ENCODE assay signal across 8 cellular contexts in the genomic region with DNA sequence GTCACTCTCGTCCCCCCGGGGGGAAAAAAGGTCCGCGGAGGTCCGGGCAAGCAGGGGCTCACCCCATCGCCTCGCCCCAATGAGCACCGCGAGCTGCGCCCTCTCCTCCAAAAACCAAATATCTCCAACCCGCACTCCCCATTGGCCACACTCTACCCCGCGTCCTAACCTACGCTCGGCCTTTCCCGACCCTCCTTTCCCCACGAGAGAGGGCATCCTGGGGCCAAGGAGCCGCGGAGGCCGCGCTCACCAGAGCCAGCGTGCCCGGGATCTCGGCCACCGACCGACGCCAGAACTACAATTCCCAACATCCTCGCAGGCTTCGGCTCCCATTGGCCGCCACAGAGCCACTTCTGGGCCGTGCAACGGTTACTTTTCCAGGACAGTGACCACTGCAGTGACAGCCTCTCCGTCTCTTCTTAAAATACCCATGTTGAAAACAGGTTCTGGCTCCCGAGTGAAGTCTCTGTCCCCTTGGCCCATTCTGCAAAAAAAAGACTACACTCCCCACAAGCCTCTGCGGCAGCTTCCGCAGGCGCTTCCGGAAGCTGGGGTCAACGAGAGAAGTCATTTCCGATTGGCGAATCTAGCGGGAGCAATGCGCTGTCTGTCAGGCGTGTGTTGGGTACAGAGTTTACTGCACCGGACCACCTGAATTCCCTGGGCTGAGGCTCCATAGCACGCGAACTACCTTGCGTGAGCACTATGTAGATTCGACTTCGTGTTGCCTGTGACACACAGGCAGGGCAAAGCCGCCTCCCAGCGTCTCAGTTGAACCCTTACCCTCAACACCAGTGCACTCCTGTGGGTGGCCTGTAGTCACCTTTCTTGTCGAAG. TPM values are rescaled to one million over a fixed set of nuclear protein-coding genes. Genes with fewer than 3 reads are reported as not detected.
DNase-seq lines count a peak whose midpoint lies in the region; ATAC-seq, FAIRE-seq and TF ChIP-seq lines count a peak whose summit lies in the region.

A gene (minus strand): TSS at position 285 of the 837 bp plus-strand sequence. CDS start 15,020 bp downstream, outside the sequence.

- H2AK5ac ChIP-seq in H1 (ENCODE audit: low read depth, low read length), result no peak within 1 kb of the TSS

- no peak for TF ChIP-seq EP300 in H1 (IDR thresholded peaks at IDR 0.05; ENCODE audit: borderline replicate concordance in 1 of 2, low read depth in 2 of 2, low read length in 2 of 2)

- 0 out of 8 replicates have a peak, but pooled peaks cover 0 to 2% (median 0%) of the 10 kb centered on the region in 4 experiments for H3K36me3 ChIP-seq in H1 (ENCODE audit: control insufficient read depth in 2 of 4, insufficient read depth in 4 of 4, low read length in 3 of 4)

- no peak within 1 kb of the TSS for H3K14ac ChIP-seq in H1 (ENCODE audit: insufficient read length)

- H4K91ac ChIP-seq in H1 (replicated peaks; ENCODE audit: insufficient read length, low read length), result no peak within 1 kb of the TSS

- ATAC-seq in GM19455 (IDR thresholded peaks at IDR 0.05; ENCODE audit: unreplicated experiment), result peak; percentile 95

- H3K4me3 ChIP-seq in H1 (ENCODE audit: extremely low read depth in 1 of 4, insufficient read depth in 2 of 4, low read depth in 3 of 4, low read length in 4 of 4), result peak within 1 kb of the TSS; percentile 66 to 83 (median 80)

- H3K23me2 ChIP-seq in H1 (ENCODE audit: low read depth, low read length), result peaks cover 8% of the 10 kb centered on the region; the same call in 1 of the 2 replicates

- peak within 1 kb of the TSS; percentile 87 to 95 for H3K4me2 ChIP-seq in H1 (ENCODE audit: insufficient read depth in 1 of 2, low read depth in 2 of 2, low read length in 2 of 2)

- H3K18ac ChIP-seq in H1 (ENCODE audit: extremely low read depth, low read length), result peak within 1 kb of the TSS; percentile 91; the same call in 1 of the 2 replicates

- peak within 1 kb of the TSS; percentile 82 for H3K4ac ChIP-seq in H1 (replicated peaks; ENCODE audit: insufficient read length, low read depth, low read length)

- CTCF ChIA-PET in activated CD8-positive, alpha-beta memory T cell treated with anti-CD3 and anti-CD28 coated beads for 36 hours (lab: Charles Lee), result interaction anchor here (1.1 to 3.8 kb wide), 4 partner anchors 11 to 143 kb away, joined by 3 to 34 read pairs (median 4); a partner anchor contains a TSS
- CTCF ChIA-PET in H1 (lab: Charles Lee; ENCODE audit: partially characterized antibody), result interaction anchor here (1.0 to 3.9 kb wide), 3 partner anchors 10 to 34 kb away, joined by 3 to 22 read pairs (median 3); no protein-coding TSS in a partner anchor

- DNase-seq in CMK (ENCODE audit: low read depth) (peak; percentile 59), HK-2 (ENCODE audit: unreplicated experiment) (peak; percentile 83), NOMO-1 (lab: John Stamatoyannopoulos, UW; ENCODE audit: unreplicated experiment in 2 of 2) (peak; percentile 88 to 92), H1 (ENCODE audit: low read depth in 1 of 2, low spot score in 2 of 2) (peak; percentile 31 to 77), mesenteric fat pad (ENCODE audit: low spot score) (peak; percentile 92)
- peak; percentile 51 to 56 for DNase-seq in stimulated activated CD8-positive, alpha-beta memory T cell treated with anti-CD3 and anti-CD28 coated beads, Interleukin-15, amount 100 ng/mL, for 4 hours (ENCODE audit: low read depth in 2 of 2)

- H2AFZ ChIP-seq in H1 (ENCODE audit: low read length), result peak within 1 kb of the TSS; percentile 100

- H3K4me1 ChIP-seq in H1 (replicated peaks in 1 of 4; ENCODE audit: control insufficient read depth in 3 of 4, insufficient read depth in 4 of 4, low read length in 3 of 4), result peaks cover 0 to 5% (median 2%) of the 10 kb centered on the region in 4 experiments; a peak in 3 of 7 replicates

- H4K20me1 ChIP-seq in H1 (replicated peaks in 1 of 2; ENCODE audit: control insufficient read depth in 1 of 2, insufficient read depth in 2 of 2, low read length in 2 of 2), result peaks cover 0 to 4% of the 10 kb centered on the region in 2 experiments

- H2BK120ac ChIP-seq in H1 (replicated peaks; ENCODE audit: low read depth, low read length), result no peak within 1 kb of the TSS

- H3K27ac ChIP-seq in H1 (ENCODE audit: low read depth, low read length), result peak within 1 kb of the TSS; percentile 63; the same call in 1 of the 2 replicates

- peak; percentile 81 for FAIRE-seq in H1 (lab: Jason Lieb, UNC)

- peaks cover 28 to 58% (median 50%) of the 10 kb centered on the region in 4 experiments for H3K27me3 ChIP-seq in H1 (replicated peaks in 1 of 4; ENCODE audit: control insufficient read depth in 3 of 4, extremely low read depth in 1 of 4, insufficient read depth in 3 of 4, low read length in 3 of 4)

- no peak within 1 kb of the TSS for H3K56ac ChIP-seq in H1 (replicated peaks; ENCODE audit: insufficient read length, low read depth, low read length)

- TF ChIP-seq CTCF in H1 (IDR thresholded peaks at IDR 0.05; ENCODE audit: control extremely low read depth in 1 of 3, insufficient read depth in 1 of 3, low read depth in 1 of 3, low read length in 3 of 3), result no peak

- no peaks in the 10 kb centered on the region for H3K9me3 ChIP-seq in H1 (ENCODE audit: insufficient read depth in 2 of 2, low read depth in 1 of 2, low read length in 1 of 2)

- H3K79me1 ChIP-seq in H1 (ENCODE audit: low read depth, low read length), result no peaks in the 10 kb centered on the region

- H3K23ac ChIP-seq in H1 (ENCODE audit: insufficient read length), result no peak within 1 kb of the TSS

- TF ChIP-seq POLR2A in H1 (IDR thresholded peaks at IDR 0.05; ENCODE audit: control extremely low read depth in 1 of 2, low read depth in 2 of 2, low read length in 2 of 2), result no peak

- peak within 1 kb of the TSS; percentile 94; the same call in 1 of the 2 replicates for H4K8ac ChIP-seq in H1 (ENCODE audit: extremely low read depth, insufficient read depth, low read length)

- POLR2A ChIA-PET in activated CD8-positive, alpha-beta memory T cell treated with anti-CD3 and anti-CD28 coated beads for 36 hours (lab: Charles Lee), result interaction anchor here (0.6 kb wide), 1 partner anchor 9 kb away, joined by 3 read pairs; no protein-coding TSS in a partner anchor
- POLR2A ChIA-PET in H1 (lab: Charles Lee; ENCODE audit: partially characterized antibody), result interaction anchor here (1.0 to 2.9 kb wide), 4 partner anchors 13 to 143 kb away, joined by 3 to 19 read pairs (median 6); a partner anchor contains a TSS

- WGBS in H1 (ENCODE audit: extremely low coverage in 1 of 2, insufficient coverage in 1 of 2, insufficient read length in 1 of 2, insufficient replicate concordance in 2 of 2, low coverage in 1 of 2, low lambda C conversion rate in 2 of 2, missing lambda C conversion rate in 1 of 2), 2 experiments, result 3% methylated on average over 52 of the region's 53 CpGs; no CpG with 5 or more reads in 1 of the 2 experiments

- no peak within 1 kb of the TSS for H2BK20ac ChIP-seq in H1 (ENCODE audit: low read length)

- no peaks in the 10 kb centered on the region for H3K79me2 ChIP-seq in H1 (ENCODE audit: control insufficient read depth in 1 of 2, insufficient read depth in 2 of 2, low read length in 2 of 2)

- peak within 1 kb of the TSS in 3 of 4 experiments; percentile 39 to 74 (median 46); a peak in 5 of 7 replicates for H3K9ac ChIP-seq in H1 (replicated peaks in 1 of 4; ENCODE audit: extremely low read depth in 1 of 4, low read depth in 3 of 4, low read length in 3 of 4)

- no peak for TF ChIP-seq RAD21 in H1 (IDR thresholded peaks at IDR 0.05 in 1 of 2, conservative IDR thresholded peaks at IDR 0.05 in 1 of 2; ENCODE audit: low read depth in 2 of 2, low read length in 2 of 2)

- peak within 1 kb of the TSS; percentile 77; the same call in 1 of the 2 replicates for H2BK12ac ChIP-seq in H1 (ENCODE audit: low read depth, low read length)

- H2BK15ac ChIP-seq in H1 (ENCODE audit: low read length), result no peak within 1 kb of the TSS; the same call in 1 of the 2 replicates

- H2BK5ac ChIP-seq in H1 (ENCODE audit: low read depth, low read length), result no peak within 1 kb of the TSS

- H4K5ac ChIP-seq in H1 (ENCODE audit: insufficient read length, low read depth, low read length), result peak within 1 kb of the TSS; percentile 77

TF ChIP-seq in H1, 55 proteins besides CTCF, POLR2A, EP300 and RAD21 (continues in another document):
- no peak for TF ChIP-seq RNF2 (IDR thresholded peaks at IDR 0.05; ENCODE audit: borderline replicate concordance, low read depth, low read length, missing control alignments, poor library complexity, severe bottlenecking)
- no peak for TF ChIP-seq YY1 (IDR thresholded peaks at IDR 0.05; ENCODE audit: low read depth, low read length)
- peak; percentile 94 for TF ChIP-seq GABPA (IDR thresholded peaks at IDR 0.05; ENCODE audit: borderline replicate concordance, insufficient read depth, low read length)
- no peak for TF ChIP-seq TAF7 (optimal IDR thresholded peaks at IDR 0.05; ENCODE audit: borderline replicate concordance, low read depth, low read length)
- no peak for TF ChIP-seq HDAC2 (IDR thresholded peaks at IDR 0.05; ENCODE audit: borderline replicate concordance in 1 of 2, low read depth in 2 of 2, low read length in 2 of 2)
- TF ChIP-seq CHD2 (IDR thresholded peaks at IDR 0.05; ENCODE audit: low read length), result no peak
- TF ChIP-seq SIX5 (IDR thresholded peaks at IDR 0.05; ENCODE audit: low read depth, low read length), result peak; percentile 85
- no peak for TF ChIP-seq BCL11A (IDR thresholded peaks at IDR 0.05; ENCODE audit: low read depth in 2 of 2, low read length in 2 of 2)
- no peak for TF ChIP-seq GTF2F1 (IDR thresholded peaks at IDR 0.05; ENCODE audit: borderline replicate concordance, low read depth, low read length)
- no peak for TF ChIP-seq CTBP2 (IDR thresholded peaks at IDR 0.05; ENCODE audit: borderline replicate concordance, insufficient read depth, insufficient read length, low read length)

RNA-seq across cellular contexts. Expression of the gene that starts here (rescaled TPM):
- 10 to 100 TPM; 10.8 to 12.4 TPM for total RNA-seq in activated CD8-positive, alpha-beta memory T cell treated with anti-CD3 and anti-CD28 coated beads for 36 hours
- total RNA-seq in H1 (2021; fragmentation: NEBNext Ultra II Directional; extraction: Animal tissue kit (Norgen Biotek cat#: 25700)), result 3.7 and 5.0 TPM in 2 replicates
- 1.1 and 1.8 TPM in 2 replicates for polyA plus RNA-seq in H1 (2011; rRNA removed)
- 1.9 TPM for polyA plus RNA-seq in H1 (2011; cell fraction: cytosol; rRNA removed)
- polyA plus RNA-seq in H1 (2011; cell fraction: nucleus; rRNA removed), result 2.5 TPM
- polyA plus RNA-seq in H1 (2012, experiment 1 of 2), result 3.0 to 4.1 TPM (median 3.4 TPM) in 4 replicates
- polyA plus RNA-seq in H1 (2012, experiment 2 of 2), result 0.39 TPM
- 2.0 TPM for polyA plus RNA-seq in H1 (2013, experiment 1 of 2)
- 2.5 TPM for polyA plus RNA-seq in H1 (2013, experiment 2 of 2)
- 6.1 and 9.0 TPM in 2 replicates for polyA minus RNA-seq in H1 (2011; rRNA and poly(A)+ RNA removed)
- 2.8 TPM for polyA minus RNA-seq in H1 (2011; cell fraction: cytosol; rRNA and poly(A)+ RNA removed)
- 4.1 TPM for polyA minus RNA-seq in H1 (2011; cell fraction: nucleus; rRNA and poly(A)+ RNA removed)
- 14.4 TPM for total RNA-seq in mesenteric fat pad

Comparison
In these comparisons a context has a peak if more than half of its experiments do, and no peak if none do; other contexts are left out.
1. Peak in every context shown above with its lines: DNase-seq, ATAC-seq, H3K4me3 ChIP-seq and H3K27ac ChIP-seq.